ENCODE assay signal across 8 cellular contexts in genomic region chr17:35117984-35118383, GRCh38. TPM values are rescaled to one million over a fixed set of nuclear protein-coding genes. Genes with fewer than 3 reads are reported as not detected.
A peak's percentile ranks its signal among the peaks of the same experiment; 100 is the strongest.
DNase-seq lines count a peak whose midpoint lies in the region; ATAC-seq and TF ChIP-seq lines count a peak whose summit lies in the region.

No MANE protein-coding gene starts in this region.

- H3K27ac ChIP-seq in stomach: no peak overlapping the region

- ATAC-seq in GM18511 (IDR thresholded peaks at IDR 0.05; ENCODE audit: unreplicated experiment) (no peak), GM18873 (IDR thresholded peaks at IDR 0.05; ENCODE audit: low FRiP score, unreplicated experiment) (no peak)

- H3K4me3 ChIP-seq in foreskin fibroblast (ENCODE audit: low read depth in 1 of 2, low read length in 2 of 2): no peak overlapping the region
- no peak overlapping the region for H3K4me3 ChIP-seq in stomach

- DNase-seq in AG08395 (ENCODE audit: low spot score) (peak; percentile 38), SW 1271 (lab: John Stamatoyannopoulos, UW) (peak; percentile 23 to 52), foreskin fibroblast (peak; percentile 51 to 74), stomach (no peak), HPDE6-E6E7 (ENCODE audit: extremely low spot score) (no peak)

- intact Hi-C loops in stomach (cut with DNase I; ENCODE audit: low total_unique reads): no loop called here

- peaks cover 16 to 29% (median 25%) of the 10 kb centered on the region in 4 donors for H3K4me1 ChIP-seq in stomach

- no peak for TF ChIP-seq POLR2A in stomach (IDR thresholded peaks at IDR 0.05)

- no peaks in the 10 kb centered on the region for H3K9me3 ChIP-seq in stomach

- no peak for TF ChIP-seq EP300 in stomach (IDR thresholded peaks at IDR 0.05)

- no peaks in the 10 kb centered on the region for H3K27me3 ChIP-seq in stomach

- TF ChIP-seq CTCF in GM12874 (IDR thresholded peaks at IDR 0.05; ENCODE audit: insufficient read depth, low read depth, low read length): peak; percentile 59
- TF ChIP-seq CTCF in foreskin fibroblast (IDR thresholded peaks at IDR 0.05; ENCODE audit: low read depth, low read length): peak; percentile 30
- TF ChIP-seq CTCF in stomach (IDR thresholded peaks at IDR 0.05): no peak

- H3K36me3 ChIP-seq in stomach: no peaks in the 10 kb centered on the region

RNA-seq across cellular contexts. Expression of gene RAD51D, which starts 1.7 kb away (rescaled TPM):
- total RNA-seq in stomach: 10 to 100 TPM in 1 of 5 donors, 1 to 10 TPM in 4; 2.2 to 31.5 (median 3.5) TPM
- 1 to 10 TPM; 2.9 to 5.0 (median 3.1) TPM for polyA plus RNA-seq in stomach

RNA-seq across cellular contexts. Expression of gene FNDC8, which starts 3.4 kb away (rescaled TPM):
- not detected for total RNA-seq in stomach
- not detected for polyA plus RNA-seq in stomach

RNA-seq across cellular contexts. Expression of gene NLE1, which starts 24.1 kb away (rescaled TPM):
- total RNA-seq in stomach: 100 to 1,000 TPM in 1 of 5 donors, 10 to 100 TPM in 1, 1 to 10 TPM in 2, not detected in 1; 7.7 to 208 (median 19.2) TPM
- 1 to 10 TPM; 6.2 to 9.2 (median 6.4) TPM for polyA plus RNA-seq in stomach

RNA-seq across cellular contexts. Expression of gene UNC45B, which starts 29.6 kb away (rescaled TPM):
- 1 to 10 TPM in 2 of 5 donors, under 1 TPM in 1, not detected in 2; 0.45 to 1.8 (median 1.5) TPM for total RNA-seq in stomach
- under 1 TPM; 0.05 to 0.15 (median 0.06) TPM for polyA plus RNA-seq in stomach

RNA-seq across cellular contexts. Expression of gene RFFL, which starts 54.5 kb away (rescaled TPM):
- total RNA-seq in stomach: 10 to 100 TPM; 10.7 to 31.0 (median 20.4) TPM
- 10 to 100 TPM in 1 of 3 donors, 1 to 10 TPM in 2; 6.2 to 14.5 (median 7.2) TPM for polyA plus RNA-seq in stomach

Comparison
In these comparisons a context has a peak if more than half of its experiments do, and no peak if none do; other contexts are left out.
1. DNase-seq: peak in AG08395 (single experiment), SW 1271 (2 of 2) and foreskin fibroblast (2 of 2); none in stomach (single experiment) and HPDE6-E6E7 (single experiment).
2. CTCF ChIP-seq: peak in GM12874 (single experiment) and foreskin fibroblast (single experiment); none in stomach (0 of 7).